Comparison of ENCODE assay signal across 8 cellular contexts in the genomic region with DNA sequence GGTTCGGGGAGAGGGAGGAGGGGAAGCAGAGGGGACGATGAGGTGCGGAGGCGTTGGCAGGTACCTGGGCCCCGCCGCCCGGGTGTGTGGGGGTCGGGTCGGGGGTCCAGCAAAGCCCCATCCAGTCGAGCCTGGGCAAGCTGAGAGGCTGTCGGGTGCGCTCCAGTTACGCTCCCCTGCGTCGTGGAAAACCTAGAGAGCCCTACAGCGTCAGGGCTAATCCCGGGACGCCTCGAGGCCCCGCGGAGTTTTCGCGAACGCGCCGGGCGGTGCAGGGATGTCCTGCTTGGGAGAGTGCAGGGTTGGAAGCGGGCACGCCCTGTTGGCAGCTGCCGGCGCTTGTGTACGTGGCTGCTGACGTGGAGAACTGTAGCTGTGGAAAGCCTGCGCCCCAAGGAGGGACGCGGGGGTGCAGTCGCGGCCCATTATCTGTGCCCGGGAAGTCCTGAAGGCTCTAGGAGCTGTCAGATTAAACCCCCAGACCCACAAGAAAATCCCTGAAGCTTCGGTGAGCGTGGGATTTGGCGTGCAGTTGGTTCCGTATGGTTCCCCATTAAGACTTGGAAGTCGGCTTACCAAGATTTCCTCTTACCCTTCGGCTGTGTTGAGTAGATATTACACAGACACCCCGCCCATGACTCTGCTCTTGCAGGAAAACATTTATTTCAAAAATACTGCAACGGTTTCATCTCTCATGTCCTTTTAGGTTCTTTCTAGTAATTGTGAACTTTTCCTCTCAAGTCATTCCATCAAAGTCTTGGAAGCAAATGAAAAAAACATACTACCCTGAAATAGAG. TPM values are rescaled to one million over a fixed set of nuclear protein-coding genes. Genes with fewer than 3 reads are reported as not detected.
DNase-seq lines count a peak whose midpoint lies in the region; ATAC-seq and TF ChIP-seq lines count a peak whose summit lies in the region.

No MANE protein-coding gene starts in this region.

- H3K27me3 Mint-ChIP-seq in activated T-cell treated with anti-CD3 and anti-CD28 coated beads, Interleukin-2, amount 50 U/mL, for 4 hours (ENCODE audit: low read depth) = no peaks in the 10 kb centered on the region
- H3K27me3 Mint-ChIP-seq in naive thymus-derived CD8-positive, alpha-beta T cell = no peaks in the 10 kb centered on the region

- DNase-seq in AML-193 (lab: John Stamatoyannopoulos, UW) = peak; percentile 67 to 72
- no peak for DNase-seq in NT2/D1 (ENCODE audit: low read depth, low spot score)
- DNase-seq in activated T-cell treated with anti-CD3 and anti-CD28 coated beads, Interleukin-2, amount 50 U/mL, for 4 hours = peak; percentile 60
- DNase-seq in esophagus muscularis mucosa (ENCODE audit: extremely low spot score) = peak; percentile 97
- peak; percentile 64 to 87 (median 80) for DNase-seq in naive thymus-derived CD8-positive, alpha-beta T cell
- DNase-seq in stimulated activated naive CD4-positive, alpha-beta T cell (lab: John Stamatoyannopoulos, UW) = peak; percentile 72 to 87 (median 80)

- peak overlapping the region; percentile 85 to 99 (median 96) for H3K27ac Mint-ChIP-seq in naive thymus-derived CD8-positive, alpha-beta T cell

- H3K36me3 ChIP-seq in NT2/D1 (ENCODE audit: insufficient read depth, insufficient read length, low read length) (peaks cover 8% of the 10 kb centered on the region), esophagus muscularis mucosa (no peaks in the 10 kb centered on the region)

- intact Hi-C loops in esophagus muscularis mucosa (cut with DNase I) = loop anchor here (5.0 to 10.0 kb wide), 3 partner anchors 141 to 233 kb away; no protein-coding TSS in a partner anchor

- TF ChIP-seq CTCF in esophagus muscularis mucosa (IDR thresholded peaks at IDR 0.05) = peak in 1 of 3 experiments; percentile 32

- TF ChIP-seq POLR2A in esophagus muscularis mucosa (IDR thresholded peaks at IDR 0.05; ENCODE audit: low read depth) = peak; percentile 56

- H3K36me3 Mint-ChIP-seq in activated T-cell treated with anti-CD3 and anti-CD28 coated beads, Interleukin-2, amount 50 U/mL, for 4 hours (ENCODE audit: insufficient read depth) = no peaks in the 10 kb centered on the region
- H3K36me3 Mint-ChIP-seq in naive thymus-derived CD8-positive, alpha-beta T cell = no peaks in the 10 kb centered on the region

- H3K4me1 ChIP-seq in NT2/D1 (ENCODE audit: insufficient read depth, insufficient read length) = no peaks in the 10 kb centered on the region
- peaks cover 50 to 59% (median 55%) of the 10 kb centered on the region in 4 donors for H3K4me1 ChIP-seq in esophagus muscularis mucosa

- H3K27ac ChIP-seq in esophagus muscularis mucosa (replicated peaks in 1 of 4) = peak overlapping the region; percentile 99

- TF ChIP-seq EP300 in esophagus muscularis mucosa (IDR thresholded peaks at IDR 0.05) = peak; percentile 64

- H3K4me3 ChIP-seq in NT2/D1 (ENCODE audit: insufficient read length, low read depth) (peak overlapping the region; percentile 93), esophagus muscularis mucosa (peak overlapping the region; percentile 76 to 80 (median 76))

- peak overlapping the region; percentile 84 for H3K4me3 Mint-ChIP-seq in activated T-cell treated with anti-CD3 and anti-CD28 coated beads, Interleukin-2, amount 50 U/mL, for 4 hours
- peak overlapping the region; percentile 85 to 95 (median 90) for H3K4me3 Mint-ChIP-seq in naive thymus-derived CD8-positive, alpha-beta T cell

- H3K27me3 ChIP-seq in NT2/D1 (ENCODE audit: insufficient read depth, insufficient read length) (no peaks in the 10 kb centered on the region), esophagus muscularis mucosa (no peaks in the 10 kb centered on the region)

- POLR2A ChIA-PET in naive thymus-derived CD8-positive, alpha-beta T cell (lab: Charles Lee) = interaction anchor here (0.7 to 4.1 kb wide), 10 partner anchors 9 to 278 kb away, joined by 3 to 45 read pairs (median 3); a partner anchor contains a TSS

- peak overlapping the region; percentile 94 for H3K9ac ChIP-seq in NT2/D1 (ENCODE audit: insufficient read length, low read depth)

- peaks cover 9% of the 10 kb centered on the region; the same call in 1 of the 2 replicates for H3K9me3 ChIP-seq in NT2/D1 (ENCODE audit: insufficient read depth, low read length)
- H3K9me3 ChIP-seq in esophagus muscularis mucosa = no peaks in the 10 kb centered on the region

- WGBS in esophagus muscularis mucosa = 0% methylated on average over 19 of the region's 47 CpGs

- H3K9me3 Mint-ChIP-seq in activated T-cell treated with anti-CD3 and anti-CD28 coated beads, Interleukin-2, amount 50 U/mL, for 4 hours = no peaks in the 10 kb centered on the region
- no peaks in the 10 kb centered on the region for H3K9me3 Mint-ChIP-seq in naive thymus-derived CD8-positive, alpha-beta T cell

- ATAC-seq in GM18909 (IDR thresholded peaks at IDR 0.05; ENCODE audit: poor library complexity, unreplicated experiment) (peak; percentile 36), HG03175 (IDR thresholded peaks at IDR 0.05; ENCODE audit: unreplicated experiment) (peak; percentile 49)
- peak; percentile 65 to 69 for ATAC-seq in activated T-cell treated with anti-CD3 and anti-CD28 coated beads, Interleukin-2, amount 50 U/mL, for 4 hours
- peak; percentile 60 to 78 for ATAC-seq in naive thymus-derived CD8-positive, alpha-beta T cell

- peaks cover 35% of the 10 kb centered on the region for H3K4me1 Mint-ChIP-seq in activated T-cell treated with anti-CD3 and anti-CD28 coated beads, Interleukin-2, amount 50 U/mL, for 4 hours (ENCODE audit: low read depth)
- peaks cover 17 to 55% (median 47%) of the 10 kb centered on the region in 4 donors for H3K4me1 Mint-ChIP-seq in naive thymus-derived CD8-positive, alpha-beta T cell

RNA-seq across cellular contexts. Expression of a gene that starts 11.3 kb away (rescaled TPM):
- total RNA-seq in activated T-cell treated with anti-CD3 and anti-CD28 coated beads, Interleukin-2, amount 50 U/mL, for 4 hours = 100 to 1,000 TPM; 164 to 214 (median 175) TPM
- 100 to 1,000 TPM; 177 to 241 (median 225) TPM for total RNA-seq in esophagus muscularis mucosa
- total RNA-seq in naive thymus-derived CD8-positive, alpha-beta T cell = 100 to 1,000 TPM; 351 to 368 TPM
- polyA plus RNA-seq in naive thymus-derived CD8-positive, alpha-beta T cell = 10 to 100 TPM; 52.0 to 96.1 (median 57.4) TPM
